ENCODE assay signal across 10 cellular contexts in genomic region chr20:50304501-50304856, GRCh38.
DNase-seq lines count a peak whose midpoint lies in the region; ATAC-seq and TF ChIP-seq lines count a peak whose summit lies in the region.
"Had no signal": no experiment of that assay in that cellular context is flagged by ENCODE, and none has a peak within 500 bp of the region (broad histone marks: within the 10 kb centered on the region; RNA-seq: fewer than 3 reads in every experiment).

No MANE protein-coding gene starts in this region.

- H3K4me2 ChIP-seq in fibroblast of lung (ENCODE audit: extremely low read depth, insufficient read depth, low read length), result peak overlapping the region; percentile 11
- H3K4me2 ChIP-seq in mesendoderm (ENCODE audit: low read length), result no peak overlapping the region

- POLR2A ChIA-PET in RWPE1 (lab: Yijun Ruan, JAX; ENCODE audit: low non-redundant PET), result no interaction called here

- no peak overlapping the region for H2AK5ac ChIP-seq in mesendoderm (ENCODE audit: low read length)

- H3K79me1 ChIP-seq in mesendoderm (ENCODE audit: low read length), result no peaks in the 10 kb centered on the region

- CTCF ChIA-PET in RWPE1 (lab: Yijun Ruan, JAX), result interaction anchor here (0.6 kb wide), 1 partner anchor 196 kb away, joined by 3 read pairs; no protein-coding TSS in a partner anchor

- no peaks in the 10 kb centered on the region for H3K79me2 ChIP-seq in fibroblast of lung (ENCODE audit: control insufficient read depth, insufficient read depth, low read length)
- H3K79me2 ChIP-seq in mesendoderm (ENCODE audit: control insufficient read depth, insufficient read depth, low read length), result no peaks in the 10 kb centered on the region

- no peak overlapping the region for H3K56ac ChIP-seq in mesendoderm (ENCODE audit: low read length)

- DNase-seq in RWPE1 (ENCODE audit: low spot score) (no peak), fibroblast of lung (ENCODE audit: low read depth in 2 of 2) (peak; percentile 80 to 96), mucosa of gallbladder (ENCODE audit: low spot score) (peak; percentile 65), upper lobe of left lung (no peak), mesendoderm (no peak), NCI-H1694 (lab: John Stamatoyannopoulos, UW) (no peak)
- no peak for DNase-seq in NK-92 treated with Interleukin-12 subunit alpha and Interleukin-12 subunit beta, amount 100 ng/mL, for 24 hours (lab: John Stamatoyannopoulos, UW)
- DNase-seq: activated naive CD4-positive, alpha-beta T cell treated with anti-CD3 and anti-CD28 coated beads, Interleukin-2, amount 10 ng/mL, durations not matched to agents 7 days and 5 days; stimulated activated naive B cell treated with anti-CD40 and anti-IgM and Interleukin-4, amounts not matched to agents 10 μg/mL and 1 μg/mL and 100 μg/mL, for 72 hours had no signal

- H3K27ac ChIP-seq in RWPE1, result peak overlapping the region; percentile 91
- H3K27ac ChIP-seq in fibroblast of lung (ENCODE audit: insufficient read depth, low read length), result peak overlapping the region; percentile 99
- H3K27ac ChIP-seq in upper lobe of left lung, result peak overlapping the region; percentile 80 to 89 (median 87)
- no peak overlapping the region for H3K27ac ChIP-seq in mesendoderm (ENCODE audit: low read depth, low read length)

- WGBS in upper lobe of left lung, 2 donors, result 60 to 76% methylated on average over 10 of the region's 10 CpGs
- WGBS in mesendoderm (ENCODE audit: extremely low coverage, insufficient coverage, low lambda C conversion rate), result no CpG with 5 or more reads among the region's 10 CpGs

- H4K5ac ChIP-seq in mesendoderm (ENCODE audit: low read length), result no peak overlapping the region

- no peak overlapping the region for H4K8ac ChIP-seq in mesendoderm (ENCODE audit: low read depth, low read length)

- H3K4me3 ChIP-seq in fibroblast of lung (replicated peaks in 1 of 4; ENCODE audit: control extremely low read depth in 1 of 4, insufficient read depth in 1 of 4, low read depth in 3 of 4, low read length in 4 of 4) (no peak overlapping the region), upper lobe of left lung (no peak overlapping the region), mesendoderm (ENCODE audit: low read length) (no peak overlapping the region)

- TF ChIP-seq CTCF in RWPE1 (conservative IDR thresholded peaks at IDR 0.05; ENCODE audit: low read depth) (no peak), fibroblast of lung (conservative IDR thresholded peaks at IDR 0.05 in 1 of 2, IDR thresholded peaks at IDR 0.05 in 1 of 2; ENCODE audit: low read depth in 1 of 2, low read length in 2 of 2) (no peak), upper lobe of left lung (IDR thresholded peaks at IDR 0.05) (no peak)

- H2BK120ac ChIP-seq in mesendoderm (ENCODE audit: low read depth, low read length), result no peak overlapping the region

- H2AFZ ChIP-seq in fibroblast of lung (ENCODE audit: low read length), result no peak overlapping the region

- H3K4ac ChIP-seq in mesendoderm (ENCODE audit: low read depth, low read length), result no peak overlapping the region

- TF ChIP-seq POLR2A in upper lobe of left lung (IDR thresholded peaks at IDR 0.05), result no peak

- H2BK15ac ChIP-seq in mesendoderm (replicated peaks; ENCODE audit: low read depth), result no peak overlapping the region

- H3K18ac ChIP-seq in mesendoderm (ENCODE audit: low read length), result no peak overlapping the region

- H3K4me1 ChIP-seq in fibroblast of lung (ENCODE audit: control insufficient read depth, extremely low read depth, insufficient read depth, low read length) (peaks cover 48% of the 10 kb centered on the region), upper lobe of left lung (peaks cover 46 to 57% (median 51%) of the 10 kb centered on the region in 4 donors), mesendoderm (ENCODE audit: control insufficient read depth, low read depth, low read length) (peaks cover 3% of the 10 kb centered on the region)

- H3K9ac ChIP-seq in fibroblast of lung (ENCODE audit: insufficient read depth, low read length) (peak overlapping the region; percentile 66), mesendoderm (ENCODE audit: low read length) (no peak overlapping the region)

- H3K9me3 ChIP-seq in fibroblast of lung (ENCODE audit: control insufficient read depth, insufficient read depth, low read depth, low read length) (no peaks in the 10 kb centered on the region), upper lobe of left lung (no peaks in the 10 kb centered on the region)

- no peak overlapping the region for H2BK5ac ChIP-seq in mesendoderm (ENCODE audit: low read length)

- no peak for TF ChIP-seq EP300 in upper lobe of left lung (IDR thresholded peaks at IDR 0.05)

- H3K36me3 ChIP-seq in fibroblast of lung (ENCODE audit: control insufficient read depth, insufficient read depth, low read length), result no peaks in the 10 kb centered on the region
- H3K36me3 ChIP-seq in upper lobe of left lung, result no peaks in the 10 kb centered on the region
- no peaks in the 10 kb centered on the region for H3K36me3 ChIP-seq in mesendoderm (ENCODE audit: control insufficient read depth, insufficient read depth, low read length)

- H3K23ac ChIP-seq in mesendoderm (ENCODE audit: low read length), result no peak overlapping the region

- H3K27me3 ChIP-seq in fibroblast of lung (ENCODE audit: control insufficient read depth, insufficient read depth, low read length), result no peaks in the 10 kb centered on the region
- no peaks in the 10 kb centered on the region for H3K27me3 ChIP-seq in upper lobe of left lung
- H3K27me3 ChIP-seq in mesendoderm (ENCODE audit: insufficient read depth, low read length, poor library complexity), result no peaks in the 10 kb centered on the region

- no peaks in the 10 kb centered on the region for H4K20me1 ChIP-seq in fibroblast of lung (ENCODE audit: control insufficient read depth, extremely low read depth, insufficient read depth, low read length)

- ATAC-seq in upper lobe of left lung (ENCODE audit: low FRiP score in 2 of 2) (peak; percentile 5 to 9), HG03378 (IDR thresholded peaks at IDR 0.05; ENCODE audit: unreplicated experiment) (no peak)
- ATAC-seq: stimulated activated naive B cell treated with anti-CD40 and anti-IgM and Interleukin-4, amounts not matched to agents 10 μg/mL and 1 μg/mL and 100 μg/mL, for 72 hours had no signal

Comparison
In these comparisons a context has a peak if more than half of its experiments do, and no peak if none do; other contexts are left out.
1. DNase-seq: peak in fibroblast of lung (2 of 2) and mucosa of gallbladder (single experiment); none in RWPE1 (single experiment), upper lobe of left lung (0 of 2), NK-92 treated with Interleukin-12 subunit alpha and Interleukin-12 subunit beta, amount 100 ng/mL, for 24 hours (single experiment), mesendoderm (single experiment) and NCI-H1694 (single experiment).